Comparison of ENCODE assay signal across 2 cellular contexts in the genomic region with DNA sequence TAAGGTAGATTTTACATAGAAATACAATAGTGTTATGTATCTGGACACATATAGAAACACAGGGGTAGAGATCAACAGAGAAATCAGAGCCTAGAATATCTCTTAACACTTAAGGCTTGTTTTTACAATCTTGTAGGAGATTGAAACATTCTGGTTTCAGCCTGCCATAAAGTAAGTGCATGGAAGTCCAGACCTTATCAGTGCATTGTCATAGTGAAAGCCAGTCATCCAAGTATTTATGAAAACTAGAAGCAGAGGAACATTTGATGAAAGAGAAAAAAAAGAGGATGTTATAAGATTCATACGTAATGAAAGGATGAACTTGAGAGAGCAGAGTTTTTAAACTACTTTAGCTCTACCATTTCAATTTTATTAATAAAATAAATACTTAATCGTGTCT.
TF ChIP-seq lines count a peak whose summit lies in the region.

No MANE protein-coding gene starts in this region.

TF ChIP-seq in GM23338, 12 proteins besides CTCF, POLR2A, EP300 and RAD21 (continued from another document):
- TF ChIP-seq CREB1 (CRISPR knock-in tag; IDR thresholded peaks at IDR 0.05; ENCODE audit: low read depth) (no peak), JUNB (IDR thresholded peaks at IDR 0.05; ENCODE audit: unreplicated experiment) (no peak), STAT1 (IDR thresholded peaks at IDR 0.05; ENCODE audit: unreplicated experiment) (no peak), EZH2 (IDR thresholded peaks at IDR 0.05; ENCODE audit: low read depth, unreplicated experiment) (no peak)
- TF ChIP-seq, protein P1, sequence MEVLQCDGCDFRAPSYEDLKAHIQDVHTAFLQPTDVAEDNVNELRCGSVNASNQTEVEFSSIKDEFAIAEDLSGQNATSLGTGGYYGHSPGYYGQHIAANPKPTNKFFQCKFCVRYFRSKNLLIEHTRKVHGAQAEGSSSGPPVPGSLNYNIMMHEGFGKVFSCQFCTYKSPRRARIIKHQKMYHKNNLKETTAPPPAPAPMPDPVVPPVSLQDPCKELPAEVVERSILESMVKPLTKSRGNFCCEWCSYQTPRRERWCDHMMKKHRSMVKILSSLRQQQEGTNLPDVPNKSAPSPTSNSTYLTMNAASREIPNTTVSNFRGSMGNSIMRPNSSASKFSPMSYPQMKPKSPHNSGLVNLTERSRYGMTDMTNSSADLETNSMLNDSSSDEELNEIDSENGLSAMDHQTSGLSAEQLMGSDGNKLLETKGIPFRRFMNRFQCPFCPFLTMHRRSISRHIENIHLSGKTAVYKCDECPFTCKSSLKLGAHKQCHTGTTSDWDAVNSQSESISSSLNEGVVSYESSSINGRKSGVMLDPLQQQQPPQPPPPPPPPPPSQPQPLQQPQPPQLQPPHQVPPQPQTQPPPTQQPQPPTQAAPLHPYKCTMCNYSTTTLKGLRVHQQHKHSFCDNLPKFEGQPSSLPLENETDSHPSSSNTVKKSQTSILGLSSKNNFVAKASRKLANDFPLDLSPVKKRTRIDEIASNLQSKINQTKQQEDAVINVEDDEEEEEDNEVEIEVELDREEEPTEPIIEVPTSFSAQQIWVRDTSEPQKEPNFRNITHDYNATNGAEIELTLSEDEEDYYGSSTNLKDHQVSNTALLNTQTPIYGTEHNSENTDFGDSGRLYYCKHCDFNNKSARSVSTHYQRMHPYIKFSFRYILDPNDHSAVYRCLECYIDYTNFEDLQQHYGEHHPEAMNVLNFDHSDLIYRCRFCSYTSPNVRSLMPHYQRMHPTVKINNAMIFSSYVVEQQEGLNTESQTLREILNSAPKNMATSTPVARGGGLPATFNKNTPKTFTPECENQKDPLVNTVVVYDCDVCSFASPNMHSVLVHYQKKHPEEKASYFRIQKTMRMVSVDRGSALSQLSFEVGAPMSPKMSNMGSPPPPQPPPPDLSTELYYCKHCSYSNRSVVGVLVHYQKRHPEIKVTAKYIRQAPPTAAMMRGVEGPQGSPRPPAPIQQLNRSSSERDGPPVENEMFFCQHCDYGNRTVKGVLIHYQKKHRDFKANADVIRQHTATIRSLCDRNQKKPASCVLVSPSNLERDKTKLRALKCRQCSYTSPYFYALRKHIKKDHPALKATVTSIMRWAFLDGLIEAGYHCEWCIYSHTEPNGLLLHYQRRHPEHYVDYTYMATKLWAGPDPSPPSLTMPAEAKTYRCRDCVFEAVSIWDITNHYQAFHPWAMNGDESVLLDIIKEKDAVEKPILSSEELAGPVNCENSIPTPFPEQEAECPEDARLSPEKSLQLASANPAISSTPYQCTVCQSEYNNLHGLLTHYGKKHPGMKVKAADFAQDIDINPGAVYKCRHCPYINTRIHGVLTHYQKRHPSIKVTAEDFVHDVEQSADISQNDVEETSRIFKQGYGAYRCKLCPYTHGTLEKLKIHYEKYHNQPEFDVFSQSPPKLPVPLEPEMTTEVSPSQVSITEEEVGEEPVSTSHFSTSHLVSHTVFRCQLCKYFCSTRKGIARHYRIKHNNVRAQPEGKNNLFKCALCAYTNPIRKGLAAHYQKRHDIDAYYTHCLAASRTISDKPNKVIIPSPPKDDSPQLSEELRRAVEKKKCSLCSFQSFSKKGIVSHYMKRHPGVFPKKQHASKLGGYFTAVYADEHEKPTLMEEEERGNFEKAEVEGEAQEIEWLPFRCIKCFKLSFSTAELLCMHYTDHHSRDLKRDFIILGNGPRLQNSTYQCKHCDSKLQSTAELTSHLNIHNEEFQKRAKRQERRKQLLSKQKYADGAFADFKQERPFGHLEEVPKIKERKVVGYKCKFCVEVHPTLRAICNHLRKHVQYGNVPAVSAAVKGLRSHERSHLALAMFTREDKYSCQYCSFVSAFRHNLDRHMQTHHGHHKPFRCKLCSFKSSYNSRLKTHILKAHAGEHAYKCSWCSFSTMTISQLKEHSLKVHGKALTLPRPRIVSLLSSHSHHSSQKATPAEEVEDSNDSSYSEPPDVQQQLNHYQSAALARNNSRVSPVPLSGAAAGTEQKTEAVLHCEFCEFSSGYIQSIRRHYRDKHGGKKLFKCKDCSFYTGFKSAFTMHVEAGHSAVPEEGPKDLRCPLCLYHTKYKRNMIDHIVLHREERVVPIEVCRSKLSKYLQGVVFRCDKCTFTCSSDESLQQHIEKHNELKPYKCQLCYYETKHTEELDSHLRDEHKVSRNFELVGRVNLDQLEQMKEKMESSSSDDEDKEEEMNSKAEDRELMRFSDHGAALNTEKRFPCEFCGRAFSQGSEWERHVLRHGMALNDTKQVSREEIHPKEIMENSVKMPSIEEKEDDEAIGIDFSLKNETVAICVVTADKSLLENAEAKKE (CRISPR knock-in tag; IDR thresholded peaks at IDR 0.05): no peak
- TF ChIP-seq, protein P2, sequence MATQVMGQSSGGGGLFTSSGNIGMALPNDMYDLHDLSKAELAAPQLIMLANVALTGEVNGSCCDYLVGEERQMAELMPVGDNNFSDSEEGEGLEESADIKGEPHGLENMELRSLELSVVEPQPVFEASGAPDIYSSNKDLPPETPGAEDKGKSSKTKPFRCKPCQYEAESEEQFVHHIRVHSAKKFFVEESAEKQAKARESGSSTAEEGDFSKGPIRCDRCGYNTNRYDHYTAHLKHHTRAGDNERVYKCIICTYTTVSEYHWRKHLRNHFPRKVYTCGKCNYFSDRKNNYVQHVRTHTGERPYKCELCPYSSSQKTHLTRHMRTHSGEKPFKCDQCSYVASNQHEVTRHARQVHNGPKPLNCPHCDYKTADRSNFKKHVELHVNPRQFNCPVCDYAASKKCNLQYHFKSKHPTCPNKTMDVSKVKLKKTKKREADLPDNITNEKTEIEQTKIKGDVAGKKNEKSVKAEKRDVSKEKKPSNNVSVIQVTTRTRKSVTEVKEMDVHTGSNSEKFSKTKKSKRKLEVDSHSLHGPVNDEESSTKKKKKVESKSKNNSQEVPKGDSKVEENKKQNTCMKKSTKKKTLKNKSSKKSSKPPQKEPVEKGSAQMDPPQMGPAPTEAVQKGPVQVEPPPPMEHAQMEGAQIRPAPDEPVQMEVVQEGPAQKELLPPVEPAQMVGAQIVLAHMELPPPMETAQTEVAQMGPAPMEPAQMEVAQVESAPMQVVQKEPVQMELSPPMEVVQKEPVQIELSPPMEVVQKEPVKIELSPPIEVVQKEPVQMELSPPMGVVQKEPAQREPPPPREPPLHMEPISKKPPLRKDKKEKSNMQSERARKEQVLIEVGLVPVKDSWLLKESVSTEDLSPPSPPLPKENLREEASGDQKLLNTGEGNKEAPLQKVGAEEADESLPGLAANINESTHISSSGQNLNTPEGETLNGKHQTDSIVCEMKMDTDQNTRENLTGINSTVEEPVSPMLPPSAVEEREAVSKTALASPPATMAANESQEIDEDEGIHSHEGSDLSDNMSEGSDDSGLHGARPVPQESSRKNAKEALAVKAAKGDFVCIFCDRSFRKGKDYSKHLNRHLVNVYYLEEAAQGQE (IDR thresholded peaks at IDR 0.05; ENCODE audit: unreplicated experiment): no peak
TF ChIP-seq in GM23338: peak in this region for 0.

TF ChIP-seq in K562, 482 proteins besides CTCF, POLR2A, EP300 and RAD21 (continued from another document):
- TF ChIP-seq SRSF9 (IDR thresholded peaks at IDR 0.05; ENCODE audit: borderline replicate concordance, low read depth, low read length): no peak
TF ChIP-seq in K562: peak in this region for 1.
